ENCODE assay signal across 26 cellular contexts in the genomic region with DNA sequence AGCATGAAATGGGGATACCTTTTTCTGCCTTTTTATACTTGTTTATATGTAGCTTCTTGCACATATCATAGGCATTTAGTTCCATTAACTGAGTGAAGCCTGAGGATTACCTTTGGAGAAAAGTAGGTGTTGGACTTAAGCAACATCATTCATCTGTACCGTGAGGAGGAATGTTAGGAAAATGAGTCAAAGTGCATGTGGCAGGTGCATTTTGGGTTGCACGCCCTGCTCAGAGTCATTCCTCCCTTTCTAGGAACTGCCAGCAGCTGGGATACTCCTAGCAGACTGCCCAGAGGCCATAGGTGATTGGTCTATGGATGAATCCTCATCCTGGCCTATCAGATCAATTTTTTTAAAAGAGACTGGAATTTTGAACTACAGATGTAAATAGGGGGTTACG. TPM values are rescaled to one million over a fixed set of nuclear protein-coding genes. Genes with fewer than 3 reads are reported as not detected.
"Had no signal": no experiment of that assay in that cellular context is flagged by ENCODE, and none has a peak within 500 bp of the region (broad histone marks: within the 10 kb centered on the region; RNA-seq: fewer than 3 reads in every experiment).

No MANE protein-coding gene starts in this region.

- H3K36me3 ChIP-seq: cardiac muscle cell, colonic mucosa had no signal

- DNase-seq: activated CD4-positive, alpha-beta memory T cell treated with anti-CD3 and anti-CD28 coated beads, Interleukin-2, amount 10 ng/mL, durations not matched to agents 7 days and 5 days; activated CD4-positive, alpha-beta T cell treated with anti-CD3 and anti-CD28 coated beads for 1 hour; activated CD4-positive, alpha-beta T cell treated with anti-CD3 and anti-CD28 coated beads for 4 hours; activated CD4-positive, alpha-beta T cell treated with anti-CD3 and anti-CD28 coated beads, Interleukin-2, amount 10 ng/mL, durations not matched to agents 7 days and 5 days; activated CD4-positive, alpha-beta T cell treated with anti-CD3 and anti-CD28 coated beads, Interleukin-2, amount 50 U/mL, for 4 hours; activated CD4-positive, CD25-positive, alpha-beta regulatory T cell; activated CD8-positive, alpha-beta memory T cell treated with anti-CD3 and anti-CD28 coated beads, Interleukin-2, amount 50 U/mL, for 48 hours; activated gamma-delta T cell; activated naive CD4-positive, alpha-beta T cell; activated naive CD4-positive, alpha-beta T cell treated with anti-CD3 and anti-CD28 coated beads, Interleukin-2, amount 10 ng/mL, durations not matched to agents 7 days and 5 days; activated T-cell treated with anti-CD3 and anti-CD28 coated beads for 4 hours; activated T-cell treated with anti-CD3 and anti-CD28 coated beads, Interleukin-2, amount 50 U/mL, for 24 hours; activated T-cell treated with anti-CD3 and anti-CD28 coated beads, Interleukin-2, amount 50 U/mL, for 72 hours; amniotic stem cell; anterior cingulate cortex; body of pancreas; central memory CD4-positive, alpha-beta T cell; cerebellar nuclear complex; colonic mucosa; dorsolateral prefrontal cortex; effector memory CD8-positive, alpha-beta T cell; foreskin fibroblast; T-helper 2 cell had no signal

- H3K27ac ChIP-seq: body of pancreas, colonic mucosa, dorsolateral prefrontal cortex, epithelial cell of prostate had no signal

- H3K9me3 ChIP-seq: body of pancreas, colonic mucosa had no signal

- H3K27me3 ChIP-seq: body of pancreas, cardiac muscle cell, colonic mucosa, dorsolateral prefrontal cortex had no signal

- ATAC-seq: activated T-cell treated with anti-CD3 and anti-CD28 coated beads, Interleukin-2, amount 50 U/mL, for 72 hours; body of pancreas; effector memory CD8-positive, alpha-beta T cell had no signal

- FAIRE-seq: frontal cortex had no signal

- H3K4me3 ChIP-seq: body of pancreas, cardiac muscle cell, colonic mucosa, dorsolateral prefrontal cortex had no signal

RNA-seq across cellular contexts. Expression of a gene that starts 33.3 kb away (rescaled TPM):
- polyA plus RNA-seq: cardiac muscle cell had no signal
